In the genomic region with DNA sequence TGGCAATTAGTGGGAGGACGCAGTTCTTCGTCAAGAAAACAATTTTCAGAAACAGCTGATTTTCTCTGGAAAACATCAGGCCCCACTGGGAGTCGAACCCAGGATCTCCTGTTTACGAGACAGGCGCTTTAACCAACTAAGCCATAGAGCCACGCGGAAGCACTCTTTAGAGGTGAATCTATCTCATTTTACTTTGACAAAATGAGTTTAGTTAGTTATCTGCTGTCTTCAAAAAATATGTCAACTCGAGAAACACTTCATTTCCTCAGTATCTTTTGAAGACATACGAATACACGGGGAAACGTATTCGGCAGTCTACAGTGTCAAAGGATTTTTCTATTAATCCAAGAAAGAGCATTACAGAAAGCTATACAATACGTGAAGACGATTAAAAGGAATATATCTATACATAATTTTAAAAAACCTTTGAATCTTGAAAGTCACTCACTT, we compare ENCODE assay signal across 1 cellular context.
TF ChIP-seq lines count a peak whose summit lies in the region.

No MANE protein-coding gene starts in this region.

TF ChIP-seq in GM12878, 131 proteins besides CTCF, POLR2A, EP300 and RAD21:
- TF ChIP-seq, protein P1, sequence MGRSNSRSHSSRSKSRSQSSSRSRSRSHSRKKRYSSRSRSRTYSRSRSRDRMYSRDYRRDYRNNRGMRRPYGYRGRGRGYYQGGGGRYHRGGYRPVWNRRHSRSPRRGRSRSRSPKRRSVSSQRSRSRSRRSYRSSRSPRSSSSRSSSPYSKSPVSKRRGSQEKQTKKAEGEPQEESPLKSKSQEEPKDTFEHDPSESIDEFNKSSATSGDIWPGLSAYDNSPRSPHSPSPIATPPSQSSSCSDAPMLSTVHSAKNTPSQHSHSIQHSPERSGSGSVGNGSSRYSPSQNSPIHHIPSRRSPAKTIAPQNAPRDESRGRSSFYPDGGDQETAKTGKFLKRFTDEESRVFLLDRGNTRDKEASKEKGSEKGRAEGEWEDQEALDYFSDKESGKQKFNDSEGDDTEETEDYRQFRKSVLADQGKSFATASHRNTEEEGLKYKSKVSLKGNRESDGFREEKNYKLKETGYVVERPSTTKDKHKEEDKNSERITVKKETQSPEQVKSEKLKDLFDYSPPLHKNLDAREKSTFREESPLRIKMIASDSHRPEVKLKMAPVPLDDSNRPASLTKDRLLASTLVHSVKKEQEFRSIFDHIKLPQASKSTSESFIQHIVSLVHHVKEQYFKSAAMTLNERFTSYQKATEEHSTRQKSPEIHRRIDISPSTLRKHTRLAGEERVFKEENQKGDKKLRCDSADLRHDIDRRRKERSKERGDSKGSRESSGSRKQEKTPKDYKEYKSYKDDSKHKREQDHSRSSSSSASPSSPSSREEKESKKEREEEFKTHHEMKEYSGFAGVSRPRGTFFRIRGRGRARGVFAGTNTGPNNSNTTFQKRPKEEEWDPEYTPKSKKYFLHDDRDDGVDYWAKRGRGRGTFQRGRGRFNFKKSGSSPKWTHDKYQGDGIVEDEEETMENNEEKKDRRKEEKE (IDR thresholded peaks at IDR 0.05): no peak
- TF ChIP-seq MXI1 (IDR thresholded peaks at IDR 0.05; ENCODE audit: low read depth, low read length) (no peak), RCOR1 (conservative IDR thresholded peaks at IDR 0.05; ENCODE audit: low read depth, low read length) (no peak), RUNX3 (IDR thresholded peaks at IDR 0.05; ENCODE audit: low read length) (peak; percentile 20; the same call in 1 of the 2 replicates), MTA3 (IDR thresholded peaks at IDR 0.05; ENCODE audit: borderline replicate concordance, low read length) (peak; percentile 53; the same call in 1 of the 2 replicates), SMAD5 (IDR thresholded peaks at IDR 0.05; ENCODE audit: low read depth) (no peak), ZNF24 (IDR thresholded peaks at IDR 0.05) (peak; percentile 96), FOXM1 (IDR thresholded peaks at IDR 0.05; ENCODE audit: low read depth, low read length) (no peak), IKZF1 (conservative IDR thresholded peaks at IDR 0.05) (no peak), TARDBP (IDR thresholded peaks at IDR 0.05; ENCODE audit: borderline replicate concordance) (peak; percentile 86), NFIC (IDR thresholded peaks at IDR 0.05; ENCODE audit: low read depth, low read length) (0 out of 2 replicates have a peak, but pooled peaks have one; percentile 42), TCF7 (IDR thresholded peaks at IDR 0.05; ENCODE audit: borderline replicate concordance) (no peak), RELA (IDR thresholded peaks at IDR 0.05; ENCODE audit: borderline replicate concordance, partially characterized antibody) (no peak), JUNB (IDR thresholded peaks at IDR 0.05) (no peak), SREBF2 (IDR thresholded peaks at IDR 0.05; ENCODE audit: low read length) (peak; percentile 88)
- TF ChIP-seq, protein P2, sequence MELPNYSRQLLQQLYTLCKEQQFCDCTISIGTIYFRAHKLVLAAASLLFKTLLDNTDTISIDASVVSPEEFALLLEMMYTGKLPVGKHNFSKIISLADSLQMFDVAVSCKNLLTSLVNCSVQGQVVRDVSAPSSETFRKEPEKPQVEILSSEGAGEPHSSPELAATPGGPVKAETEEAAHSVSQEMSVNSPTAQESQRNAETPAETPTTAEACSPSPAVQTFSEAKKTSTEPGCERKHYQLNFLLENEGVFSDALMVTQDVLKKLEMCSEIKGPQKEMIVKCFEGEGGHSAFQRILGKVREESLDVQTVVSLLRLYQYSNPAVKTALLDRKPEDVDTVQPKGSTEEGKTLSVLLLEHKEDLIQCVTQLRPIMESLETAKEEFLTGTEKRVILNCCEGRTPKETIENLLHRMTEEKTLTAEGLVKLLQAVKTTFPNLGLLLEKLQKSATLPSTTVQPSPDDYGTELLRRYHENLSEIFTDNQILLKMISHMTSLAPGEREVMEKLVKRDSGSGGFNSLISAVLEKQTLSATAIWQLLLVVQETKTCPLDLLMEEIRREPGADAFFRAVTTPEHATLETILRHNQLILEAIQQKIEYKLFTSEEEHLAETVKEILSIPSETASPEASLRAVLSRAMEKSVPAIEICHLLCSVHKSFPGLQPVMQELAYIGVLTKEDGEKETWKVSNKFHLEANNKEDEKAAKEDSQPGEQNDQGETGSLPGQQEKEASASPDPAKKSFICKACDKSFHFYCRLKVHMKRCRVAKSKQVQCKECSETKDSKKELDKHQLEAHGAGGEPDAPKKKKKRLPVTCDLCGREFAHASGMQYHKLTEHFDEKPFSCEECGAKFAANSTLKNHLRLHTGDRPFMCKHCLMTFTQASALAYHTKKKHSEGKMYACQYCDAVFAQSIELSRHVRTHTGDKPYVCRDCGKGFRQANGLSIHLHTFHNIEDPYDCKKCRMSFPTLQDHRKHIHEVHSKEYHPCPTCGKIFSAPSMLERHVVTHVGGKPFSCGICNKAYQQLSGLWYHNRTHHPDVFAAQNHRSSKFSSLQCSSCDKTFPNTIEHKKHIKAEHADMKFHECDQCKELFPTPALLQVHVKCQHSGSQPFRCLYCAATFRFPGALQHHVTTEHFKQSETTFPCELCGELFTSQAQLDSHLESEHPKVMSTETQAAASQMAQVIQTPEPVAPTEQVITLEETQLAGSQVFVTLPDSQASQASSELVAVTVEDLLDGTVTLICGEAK (IDR thresholded peaks at IDR 0.05; ENCODE audit: borderline replicate concordance): peak; percentile 62; the same call in 1 of the 2 replicates
- TF ChIP-seq, protein P3, sequence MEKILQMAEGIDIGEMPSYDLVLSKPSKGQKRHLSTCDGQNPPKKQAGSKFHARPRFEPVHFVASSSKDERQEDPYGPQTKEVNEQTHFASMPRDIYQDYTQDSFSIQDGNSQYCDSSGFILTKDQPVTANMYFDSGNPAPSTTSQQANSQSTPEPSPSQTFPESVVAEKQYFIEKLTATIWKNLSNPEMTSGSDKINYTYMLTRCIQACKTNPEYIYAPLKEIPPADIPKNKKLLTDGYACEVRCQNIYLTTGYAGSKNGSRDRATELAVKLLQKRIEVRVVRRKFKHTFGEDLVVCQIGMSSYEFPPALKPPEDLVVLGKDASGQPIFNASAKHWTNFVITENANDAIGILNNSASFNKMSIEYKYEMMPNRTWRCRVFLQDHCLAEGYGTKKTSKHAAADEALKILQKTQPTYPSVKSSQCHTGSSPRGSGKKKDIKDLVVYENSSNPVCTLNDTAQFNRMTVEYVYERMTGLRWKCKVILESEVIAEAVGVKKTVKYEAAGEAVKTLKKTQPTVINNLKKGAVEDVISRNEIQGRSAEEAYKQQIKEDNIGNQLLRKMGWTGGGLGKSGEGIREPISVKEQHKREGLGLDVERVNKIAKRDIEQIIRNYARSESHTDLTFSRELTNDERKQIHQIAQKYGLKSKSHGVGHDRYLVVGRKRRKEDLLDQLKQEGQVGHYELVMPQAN (conservative IDR thresholded peaks at IDR 0.05): no peak
- TF ChIP-seq, protein P4, sequence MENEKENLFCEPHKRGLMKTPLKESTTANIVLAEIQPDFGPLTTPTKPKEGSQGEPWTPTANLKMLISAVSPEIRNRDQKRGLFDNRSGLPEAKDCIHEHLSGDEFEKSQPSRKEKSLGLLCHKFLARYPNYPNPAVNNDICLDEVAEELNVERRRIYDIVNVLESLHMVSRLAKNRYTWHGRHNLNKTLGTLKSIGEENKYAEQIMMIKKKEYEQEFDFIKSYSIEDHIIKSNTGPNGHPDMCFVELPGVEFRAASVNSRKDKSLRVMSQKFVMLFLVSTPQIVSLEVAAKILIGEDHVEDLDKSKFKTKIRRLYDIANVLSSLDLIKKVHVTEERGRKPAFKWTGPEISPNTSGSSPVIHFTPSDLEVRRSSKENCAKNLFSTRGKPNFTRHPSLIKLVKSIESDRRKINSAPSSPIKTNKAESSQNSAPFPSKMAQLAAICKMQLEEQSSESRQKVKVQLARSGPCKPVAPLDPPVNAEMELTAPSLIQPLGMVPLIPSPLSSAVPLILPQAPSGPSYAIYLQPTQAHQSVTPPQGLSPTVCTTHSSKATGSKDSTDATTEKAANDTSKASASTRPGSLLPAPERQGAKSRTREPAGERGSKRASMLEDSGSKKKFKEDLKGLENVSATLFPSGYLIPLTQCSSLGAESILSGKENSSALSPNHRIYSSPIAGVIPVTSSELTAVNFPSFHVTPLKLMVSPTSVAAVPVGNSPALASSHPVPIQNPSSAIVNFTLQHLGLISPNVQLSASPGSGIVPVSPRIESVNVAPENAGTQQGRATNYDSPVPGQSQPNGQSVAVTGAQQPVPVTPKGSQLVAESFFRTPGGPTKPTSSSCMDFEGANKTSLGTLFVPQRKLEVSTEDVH (IDR thresholded peaks at IDR 0.05; ENCODE audit: low read depth, partially characterized antibody): no peak
